ENCODE assay signal across 1 cellular context in the genomic region with DNA sequence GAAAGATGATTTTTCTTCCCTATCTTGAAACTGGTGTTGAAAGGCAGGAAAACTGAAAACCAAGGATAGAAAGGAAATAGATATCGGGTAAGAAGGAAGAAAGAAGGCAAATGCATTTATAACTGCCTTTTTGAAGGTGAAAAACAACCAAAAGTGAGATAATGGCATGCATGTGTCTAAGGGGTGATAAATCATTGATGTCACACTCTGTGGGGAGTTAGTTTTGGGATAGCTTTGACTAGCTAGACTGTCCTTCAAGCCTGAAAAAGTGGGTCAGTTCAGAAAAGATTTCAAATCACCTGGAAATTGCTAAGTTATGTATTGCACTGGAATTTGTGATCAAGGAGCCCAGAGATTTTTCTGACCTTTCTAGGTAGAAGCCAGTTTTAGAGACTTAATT.
TF ChIP-seq lines count a peak whose summit lies in the region.

No MANE protein-coding gene starts in this region.

TF ChIP-seq in GM12878, 131 proteins besides CTCF, POLR2A, EP300 and RAD21:
- TF ChIP-seq, protein P1, sequence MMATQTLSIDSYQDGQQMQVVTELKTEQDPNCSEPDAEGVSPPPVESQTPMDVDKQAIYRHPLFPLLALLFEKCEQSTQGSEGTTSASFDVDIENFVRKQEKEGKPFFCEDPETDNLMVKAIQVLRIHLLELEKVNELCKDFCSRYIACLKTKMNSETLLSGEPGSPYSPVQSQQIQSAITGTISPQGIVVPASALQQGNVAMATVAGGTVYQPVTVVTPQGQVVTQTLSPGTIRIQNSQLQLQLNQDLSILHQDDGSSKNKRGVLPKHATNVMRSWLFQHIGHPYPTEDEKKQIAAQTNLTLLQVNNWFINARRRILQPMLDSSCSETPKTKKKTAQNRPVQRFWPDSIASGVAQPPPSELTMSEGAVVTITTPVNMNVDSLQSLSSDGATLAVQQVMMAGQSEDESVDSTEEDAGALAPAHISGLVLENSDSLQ (IDR thresholded peaks at IDR 0.05): 0 out of 2 replicates have a peak, but pooled peaks have one; percentile 21
- TF ChIP-seq, protein P2, sequence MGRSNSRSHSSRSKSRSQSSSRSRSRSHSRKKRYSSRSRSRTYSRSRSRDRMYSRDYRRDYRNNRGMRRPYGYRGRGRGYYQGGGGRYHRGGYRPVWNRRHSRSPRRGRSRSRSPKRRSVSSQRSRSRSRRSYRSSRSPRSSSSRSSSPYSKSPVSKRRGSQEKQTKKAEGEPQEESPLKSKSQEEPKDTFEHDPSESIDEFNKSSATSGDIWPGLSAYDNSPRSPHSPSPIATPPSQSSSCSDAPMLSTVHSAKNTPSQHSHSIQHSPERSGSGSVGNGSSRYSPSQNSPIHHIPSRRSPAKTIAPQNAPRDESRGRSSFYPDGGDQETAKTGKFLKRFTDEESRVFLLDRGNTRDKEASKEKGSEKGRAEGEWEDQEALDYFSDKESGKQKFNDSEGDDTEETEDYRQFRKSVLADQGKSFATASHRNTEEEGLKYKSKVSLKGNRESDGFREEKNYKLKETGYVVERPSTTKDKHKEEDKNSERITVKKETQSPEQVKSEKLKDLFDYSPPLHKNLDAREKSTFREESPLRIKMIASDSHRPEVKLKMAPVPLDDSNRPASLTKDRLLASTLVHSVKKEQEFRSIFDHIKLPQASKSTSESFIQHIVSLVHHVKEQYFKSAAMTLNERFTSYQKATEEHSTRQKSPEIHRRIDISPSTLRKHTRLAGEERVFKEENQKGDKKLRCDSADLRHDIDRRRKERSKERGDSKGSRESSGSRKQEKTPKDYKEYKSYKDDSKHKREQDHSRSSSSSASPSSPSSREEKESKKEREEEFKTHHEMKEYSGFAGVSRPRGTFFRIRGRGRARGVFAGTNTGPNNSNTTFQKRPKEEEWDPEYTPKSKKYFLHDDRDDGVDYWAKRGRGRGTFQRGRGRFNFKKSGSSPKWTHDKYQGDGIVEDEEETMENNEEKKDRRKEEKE (IDR thresholded peaks at IDR 0.05): no peak
